21 cellular contexts compared by ENCODE assay signal in genomic region chr10:131747251-131747650, GRCh38.
"Had no signal": no experiment of that assay in that cellular context is flagged by ENCODE, and none has a peak within 500 bp of the region (broad histone marks: within the 10 kb centered on the region; RNA-seq: fewer than 3 reads in every experiment).

No MANE protein-coding gene starts in this region.

- H3K4me1 ChIP-seq: colonic mucosa, foreskin keratinocyte, left ventricle myocardium inferior, lower lobe of right lung, prostate gland, upper lobe of right lung had no signal

- H3K9me3 ChIP-seq: colonic mucosa, left ventricle myocardium inferior, lower lobe of right lung, ovary, prostate gland, tibial artery, upper lobe of right lung, vagina had no signal

- H3K27me3 ChIP-seq: colonic mucosa, foreskin keratinocyte, hepatocyte, ovary, vagina had no signal

- H3K4me3 Mint-ChIP-seq: memory B cell; nephron progenitor cell; stimulated activated effector memory CD8-positive, alpha-beta T cell treated with anti-CD3 and anti-CD28 coated beads, Interleukin-12 subunit alpha, Interleukin-12 subunit beta, amount 100 ng/mL, for 72 hours; stimulated activated naive CD8-positive, alpha-beta T cell treated with anti-CD3 and anti-CD28 coated beads, Interleukin-15, Interleukin-2, amounts not matched to agents 100 ng/mL and 50 ng/mL, for 24 hours had no signal

- ATAC-seq: foreskin keratinocyte; left cardiac atrium; lower lobe of right lung; stimulated activated effector memory CD8-positive, alpha-beta T cell treated with anti-CD3 and anti-CD28 coated beads, Interleukin-12 subunit alpha, Interleukin-12 subunit beta, amount 100 ng/mL, for 72 hours; upper lobe of right lung had no signal

- H3K4me2 ChIP-seq: hepatocyte had no signal

- DNase-seq: colonic mucosa; dermis blood vessel endothelial cell; foreskin keratinocyte; head of caudate nucleus; kidney; left cardiac atrium; left ventricle myocardium inferior; lower lobe of right lung; midbrain; nephron progenitor cell; ovary; stimulated activated CD4-positive, alpha-beta T cell treated with anti-CD3 and anti-CD28 coated beads, Interleukin-4, amount 100 ng/mL, for 1 hour; stimulated activated CD8-positive, alpha-beta memory T cell treated with anti-CD3 and anti-CD28 coated beads, Interleukin-4, amount 100 ng/mL, for 48 hours; upper lobe of right lung had no signal

- H3K27ac ChIP-seq: colonic mucosa, foreskin keratinocyte, hepatocyte, left ventricle myocardium inferior, lower lobe of right lung, ovary, prostate gland, tibial artery, upper lobe of right lung, vagina had no signal

- H2AFZ ChIP-seq: hepatocyte had no signal

- H3K9me3 Mint-ChIP-seq: nephron progenitor cell; stimulated activated effector memory CD8-positive, alpha-beta T cell treated with anti-CD3 and anti-CD28 coated beads, Interleukin-12 subunit alpha, Interleukin-12 subunit beta, amount 100 ng/mL, for 72 hours; stimulated activated naive CD8-positive, alpha-beta T cell treated with anti-CD3 and anti-CD28 coated beads, Interleukin-15, Interleukin-2, amounts not matched to agents 100 ng/mL and 50 ng/mL, for 24 hours had no signal

- H3K79me2 ChIP-seq: hepatocyte had no signal

- H3K36me3 ChIP-seq: colonic mucosa, left ventricle myocardium inferior, lower lobe of right lung, ovary, prostate gland, tibial artery, upper lobe of right lung, vagina had no signal

- H3K4me3 ChIP-seq: colonic mucosa, hepatocyte, left ventricle myocardium inferior, lower lobe of right lung, ovary, prostate gland, tibial artery, upper lobe of right lung, vagina had no signal

- H3K36me3 Mint-ChIP-seq: memory B cell; stimulated activated effector memory CD8-positive, alpha-beta T cell treated with anti-CD3 and anti-CD28 coated beads, Interleukin-12 subunit alpha, Interleukin-12 subunit beta, amount 100 ng/mL, for 72 hours had no signal

- H3K27ac Mint-ChIP-seq: memory B cell; nephron progenitor cell; stimulated activated effector memory CD8-positive, alpha-beta T cell treated with anti-CD3 and anti-CD28 coated beads, Interleukin-12 subunit alpha, Interleukin-12 subunit beta, amount 100 ng/mL, for 72 hours; stimulated activated naive CD8-positive, alpha-beta T cell treated with anti-CD3 and anti-CD28 coated beads, Interleukin-15, Interleukin-2, amounts not matched to agents 100 ng/mL and 50 ng/mL, for 24 hours had no signal
